Comparison of ENCODE assay signal across 1 cellular context in genomic region chr19:56880592-56881190, GRCh38.
A peak's percentile ranks its signal among the peaks of the same experiment; 100 is the strongest.
TF ChIP-seq lines count a peak whose summit lies in the region.

No MANE protein-coding gene starts in this region.

TF ChIP-seq in HepG2, 621 proteins besides CTCF, POLR2A, EP300 and RAD21 (continued from another document and continues in another):
- TF ChIP-seq NFAT5 (CRISPR knock-in tag; IDR thresholded peaks at IDR 0.05) (no peak), ZNF558 (CRISPR knock-in tag; IDR thresholded peaks at IDR 0.05; ENCODE audit: borderline replicate concordance) (peak; percentile 81; the same call in 1 of the 2 replicates), KAT8 (CRISPR knock-in tag; IDR thresholded peaks at IDR 0.05) (peak; percentile 51), YY1 (IDR thresholded peaks at IDR 0.05; ENCODE audit: insufficient read depth, insufficient replicate concordance, low read depth, low read length) (peak; percentile 28), HNRNPH1 (optimal IDR thresholded peaks at IDR 0.05; ENCODE audit: low read depth, low read length) (no peak), KLF15 (CRISPR knock-in tag; IDR thresholded peaks at IDR 0.05; ENCODE audit: borderline replicate concordance) (no peak), ZNF598 (CRISPR knock-in tag; IDR thresholded peaks at IDR 0.05; ENCODE audit: borderline replicate concordance) (no peak), ZMYM2 (CRISPR knock-in tag; IDR thresholded peaks at IDR 0.05) (peak; percentile 81; the same call in 1 of the 2 replicates), ZNF782 (CRISPR knock-in tag; IDR thresholded peaks at IDR 0.05; ENCODE audit: borderline replicate concordance) (peak; percentile 81; the same call in 1 of the 2 replicates), HNF4A (CRISPR knock-in tag; IDR thresholded peaks at IDR 0.05) (peak; percentile 40; the same call in 1 of the 2 replicates), ZNF619 (CRISPR knock-in tag; IDR thresholded peaks at IDR 0.05) (no peak; the same call in 1 of the 2 replicates), SKI (IDR thresholded peaks at IDR 0.05; ENCODE audit: partially characterized antibody) (no peak), LCORL (IDR thresholded peaks at IDR 0.05) (no peak), LCORL (CRISPR knock-in tag; IDR thresholded peaks at IDR 0.05) (peak; percentile 73), SAP130 (CRISPR knock-in tag; IDR thresholded peaks at IDR 0.05; ENCODE audit: low read depth) (peak; percentile 90), PHF8 (CRISPR knock-in tag; IDR thresholded peaks at IDR 0.05) (0 out of 2 replicates have a peak, but pooled peaks have one; percentile 23), NONO (IDR thresholded peaks at IDR 0.05) (no peak), NONO (CRISPR knock-in tag; conservative IDR thresholded peaks at IDR 0.05) (peak; percentile 51; the same call in 1 of the 2 replicates), ZNF512B (CRISPR knock-in tag; IDR thresholded peaks at IDR 0.05; ENCODE audit: borderline replicate concordance) (peak; percentile 75; the same call in 1 of the 2 replicates), SSRP1 (CRISPR knock-in tag; IDR thresholded peaks at IDR 0.05) (peak; percentile 90), PBX2 (CRISPR knock-in tag; IDR thresholded peaks at IDR 0.05) (no peak), ZNF264 (CRISPR knock-in tag; IDR thresholded peaks at IDR 0.05) (peak; percentile 77; the same call in 1 of the 2 replicates), ZNF451 (CRISPR knock-in tag; IDR thresholded peaks at IDR 0.05) (0 out of 2 replicates have a peak, but pooled peaks have one; percentile 50), SIX4 (CRISPR knock-in tag; IDR thresholded peaks at IDR 0.05) (peak; percentile 77), ZNF772 (CRISPR knock-in tag; IDR thresholded peaks at IDR 0.05) (peak; percentile 89), PPARG (CRISPR knock-in tag; conservative IDR thresholded peaks at IDR 0.05) (peak; percentile 93), SRF (IDR thresholded peaks at IDR 0.05; ENCODE audit: low read depth, low read length) (0 out of 2 replicates have a peak, but pooled peaks have one; percentile 4), CENPBD1 (CRISPR knock-in tag; IDR thresholded peaks at IDR 0.05; ENCODE audit: borderline replicate concordance, low read depth) (0 out of 2 replicates have a peak, but pooled peaks have one; percentile 43), ZBTB40 (IDR thresholded peaks at IDR 0.05) (no peak), ZBTB40 (CRISPR knock-in tag; IDR thresholded peaks at IDR 0.05) (peak; percentile 38; the same call in 1 of the 2 replicates), ZNF788 (CRISPR knock-in tag; IDR thresholded peaks at IDR 0.05; ENCODE audit: borderline replicate concordance) (peak; percentile 35; the same call in 1 of the 2 replicates), CHD4 (IDR thresholded peaks at IDR 0.05; ENCODE audit: borderline replicate concordance, low read length) (no peak), IKZF5 (CRISPR knock-in tag; IDR thresholded peaks at IDR 0.05) (peak; percentile 83), DR1 (CRISPR knock-in tag; IDR thresholded peaks at IDR 0.05) (peak; percentile 71), ZNF543 (CRISPR knock-in tag; IDR thresholded peaks at IDR 0.05) (peak; percentile 73; the same call in 1 of the 2 replicates), ZNF510 (CRISPR knock-in tag; IDR thresholded peaks at IDR 0.05; ENCODE audit: low read depth) (peak; percentile 68; the same call in 1 of the 2 replicates), RELA (CRISPR knock-in tag; IDR thresholded peaks at IDR 0.05) (0 out of 2 replicates have a peak, but pooled peaks have one; percentile 25), SPEN (CRISPR knock-in tag; IDR thresholded peaks at IDR 0.05; ENCODE audit: low read depth) (peak; percentile 72), MIER2 (CRISPR knock-in tag; IDR thresholded peaks at IDR 0.05) (peak; percentile 40; the same call in 1 of the 2 replicates), TFDP2 (CRISPR knock-in tag; IDR thresholded peaks at IDR 0.05) (peak; percentile 65), SOX6 (IDR thresholded peaks at IDR 0.05) (no peak), SOX6 (CRISPR knock-in tag; IDR thresholded peaks at IDR 0.05) (peak; percentile 88), MBD4 (IDR thresholded peaks at IDR 0.05; ENCODE audit: borderline replicate concordance, low read length) (no peak)
